7 cellular contexts compared by ENCODE assay signal in the genomic region with DNA sequence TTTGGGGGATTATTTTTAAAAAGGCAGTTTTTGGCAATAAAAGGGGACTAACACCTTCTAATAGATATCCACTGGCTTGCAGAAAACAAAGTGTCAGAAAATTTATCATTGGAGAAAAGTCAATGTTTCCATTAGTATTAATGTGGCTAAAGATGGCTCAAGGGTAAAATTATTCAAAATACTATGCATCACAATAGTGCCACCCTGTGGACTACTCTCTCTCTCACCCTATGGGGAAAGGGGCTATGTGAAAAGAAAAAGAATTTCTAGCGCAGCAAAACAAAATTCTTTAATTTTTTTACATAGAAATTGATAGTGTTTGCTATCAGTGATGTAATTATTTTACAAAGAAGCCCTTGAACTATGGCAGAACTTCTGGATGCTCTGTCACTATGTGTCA.
DNase-seq lines count a peak whose midpoint lies in the region; ATAC-seq, FAIRE-seq and TF ChIP-seq lines count a peak whose summit lies in the region.
"Not testable (repeated sequence)": the region's sequence is repeated elsewhere in the genome, so short reads cannot be mapped to it uniquely, and the experiment has no call there.

No MANE protein-coding gene starts in this region.

- H3K27me3 ChIP-seq in OCI-LY1 (ENCODE audit: insufficient read depth, low read length); Panc1 (ENCODE audit: control insufficient read depth, insufficient read depth, low read length): not testable (repeated sequence)

- POLR2A ChIA-PET in A549 (lab: Yijun Ruan, JAX); Panc1 (lab: Charles Lee); MCF 10A (lab: Yijun Ruan, JAX): not testable (repeated sequence)

- not testable (repeated sequence) for H3K27ac Mint-ChIP-seq in MCF 10A (ENCODE audit: low read depth, unreplicated experiment); natural killer cell

- in situ Hi-C loops in Panc1 (cut with HindIII; ENCODE audit: low pct_unique_long_range_greater_than_20kb, low sequenced_read_pairs) = not testable (repeated sequence)

- not testable (repeated sequence) for H3K36me3 ChIP-seq in OCI-LY1 (ENCODE audit: insufficient read depth, low read length); Panc1 (ENCODE audit: control insufficient read depth, insufficient read depth, low read length)

- TF ChIP-seq EP300 in A549 (IDR thresholded peaks at IDR 0.05) = not testable (repeated sequence)

- not testable (repeated sequence) for H3K27ac ChIP-seq in A549; OCI-LY1 (ENCODE audit: low read depth, low read length, poor library complexity, severe bottlenecking); Panc1 (ENCODE audit: low read length)

- TF ChIP-seq POLR2A in A549 (IDR thresholded peaks at IDR 0.05; ENCODE audit: low read length) = not testable (repeated sequence)

- ATAC-seq in A549 = peak in 1 of 2 experiments; percentile 67; a peak in 2 of 6 replicates
- not testable (repeated sequence) for ATAC-seq in Panc1
- peak in 2 of 3 donors; percentile 57 to 67 for ATAC-seq in natural killer cell

- CTCF ChIA-PET in A549 (lab: Yijun Ruan, JAX); Panc1 (lab: Charles Lee); MCF 10A (lab: Yijun Ruan, JAX): not testable (repeated sequence)

- 16% methylated on average over 1 of the region's 1 CpG for WGBS in A549 (ENCODE audit: missing lambda C conversion rate)

- not testable (repeated sequence) for H3K79me2 ChIP-seq in OCI-LY1 (ENCODE audit: insufficient read depth, low read length)

- intact Hi-C loops in Panc1 (cut with micrococcal nuclease; ENCODE audit: unreplicated experiment); MCF 10A (cut with micrococcal nuclease); natural killer cell (cut with micrococcal nuclease): not testable (repeated sequence)

- peak; percentile 29; the same call in 2 of the 3 replicates for TF ChIP-seq CTCF in A549 (IDR thresholded peaks at IDR 0.05)
- peak; percentile 34 for TF ChIP-seq CTCF in OCI-LY1 (IDR thresholded peaks at IDR 0.05; ENCODE audit: low read length)
- peak; percentile 52; the same call in 1 of the 2 replicates for TF ChIP-seq CTCF in Panc1 (IDR thresholded peaks at IDR 0.05)
- TF ChIP-seq CTCF in MCF 10A (IDR thresholded peaks at IDR 0.05; ENCODE audit: unreplicated experiment) = peak; percentile 24
- not testable (repeated sequence) for TF ChIP-seq CTCF in natural killer cell (IDR thresholded peaks at IDR 0.05)

- not testable (repeated sequence) for H2AFZ ChIP-seq in OCI-LY1 (ENCODE audit: low read length)

- not testable (repeated sequence) for H3K9me3 ChIP-seq in A549; OCI-LY1 (ENCODE audit: low read length); Panc1 (ENCODE audit: control insufficient read depth, insufficient read depth, low read depth, low read length)

- H3K9me3 Mint-ChIP-seq in MCF 10A (ENCODE audit: unreplicated experiment) = not testable (repeated sequence)
- peaks cover 0 to 12% of the 10 kb centered on the region in 2 donors for H3K9me3 Mint-ChIP-seq in natural killer cell

- DNase-seq in A549 (ENCODE audit: low read depth in 1 of 2, low spot score in 1 of 2); Panc1 (ENCODE audit: low read depth, low spot score); MCF 10A (ENCODE audit: unreplicated experiment); natural killer cell: not testable (repeated sequence)

- not testable (repeated sequence) for FAIRE-seq in A549 (lab: Jason Lieb, UNC)
- FAIRE-seq in G401.6 (lab: Jason Lieb, UNC) (peak; percentile 25), TTC549 (lab: Jason Lieb, UNC) (peak; percentile 56)

- not testable (repeated sequence) for H3K4me3 Mint-ChIP-seq in MCF 10A (ENCODE audit: unreplicated experiment); natural killer cell

- not testable (repeated sequence) for H3K36me3 Mint-ChIP-seq in MCF 10A (ENCODE audit: insufficient read depth, unreplicated experiment); natural killer cell

- not testable (repeated sequence) for H3K27me3 Mint-ChIP-seq in MCF 10A (ENCODE audit: insufficient read depth, unreplicated experiment); natural killer cell (ENCODE audit: low read depth in 2 of 2)

- H3K4me2 ChIP-seq in A549; OCI-LY1 (ENCODE audit: low read length): not testable (repeated sequence)

- not testable (repeated sequence) for H3F3A ChIP-seq in OCI-LY1 (ENCODE audit: insufficient read depth, low read length)

- not testable (repeated sequence) for H3K4me3 ChIP-seq in A549; OCI-LY1 (ENCODE audit: low read depth, low read length, poor library complexity, severe bottlenecking); Panc1 (ENCODE audit: low read depth in 2 of 2, low read length in 2 of 2)

- H3K9me2 ChIP-seq in OCI-LY1 (ENCODE audit: low read depth, low read length) = not testable (repeated sequence)

- H3K4me1 ChIP-seq in A549; OCI-LY1 (ENCODE audit: insufficient read depth, low read length, severe bottlenecking); Panc1 (ENCODE audit: control insufficient read depth, insufficient read depth, low read length): not testable (repeated sequence)

- H3K4me1 Mint-ChIP-seq in MCF 10A (ENCODE audit: insufficient read depth, unreplicated experiment); natural killer cell: not testable (repeated sequence)

- BruUV-seq in Panc1 (replicated peaks; lab: Mats Ljungman, UMichigan); MCF 10A (replicated peaks; lab: Mats Ljungman, UMichigan): not testable (repeated sequence)

- TF ChIP-seq RAD21 in A549 (conservative IDR thresholded peaks at IDR 0.05 in 1 of 2, IDR thresholded peaks at IDR 0.05 in 1 of 2) = peak; percentile 11 to 28; a peak in 2 of 5 replicates

- not testable (repeated sequence) for H4K20me1 ChIP-seq in OCI-LY1 (ENCODE audit: insufficient read depth, low read length)

- H3K9ac ChIP-seq in OCI-LY1 (ENCODE audit: low read length) = not testable (repeated sequence)
